ENCODE assay signal across 1 cellular context in genomic region chr17:30926516-30926915, GRCh38.
TF ChIP-seq lines count a peak whose summit lies in the region.

No MANE protein-coding gene starts in this region.

TF ChIP-seq in IMR-90, 13 proteins besides CTCF, POLR2A, EP300 and RAD21:
- no peak for TF ChIP-seq MXI1 (IDR thresholded peaks at IDR 0.05; ENCODE audit: borderline replicate concordance, low read depth, low read length)
- no peak for TF ChIP-seq CHD1 (IDR thresholded peaks at IDR 0.05; ENCODE audit: low read depth, low read length)
- TF ChIP-seq BHLHE40 (IDR thresholded peaks at IDR 0.05; ENCODE audit: low read depth, low read length) = no peak
- no peak for TF ChIP-seq MAFK (IDR thresholded peaks at IDR 0.05; ENCODE audit: low read depth, low read length)
- no peak for TF ChIP-seq USF2 (IDR thresholded peaks at IDR 0.05; ENCODE audit: low read depth, low read length)
- TF ChIP-seq MAZ (IDR thresholded peaks at IDR 0.05; ENCODE audit: borderline replicate concordance, low read depth, low read length) = no peak
- TF ChIP-seq NFE2L2 (IDR thresholded peaks at IDR 0.05; ENCODE audit: low read depth, low read length) = no peak
- TF ChIP-seq FOS (IDR thresholded peaks at IDR 0.05; ENCODE audit: low read depth, low read length) = no peak
- TF ChIP-seq CEBPB (IDR thresholded peaks at IDR 0.05; ENCODE audit: low read depth, low read length) = no peak
- no peak for TF ChIP-seq SMC3 (IDR thresholded peaks at IDR 0.05; ENCODE audit: low read depth, low read length)
- no peak for TF ChIP-seq ELK1 (IDR thresholded peaks at IDR 0.05; ENCODE audit: borderline replicate concordance, low read depth, low read length)
- TF ChIP-seq RFX5 (IDR thresholded peaks at IDR 0.05; ENCODE audit: low read depth, low read length) = no peak
- TF ChIP-seq RCOR1 (IDR thresholded peaks at IDR 0.05; ENCODE audit: insufficient replicate concordance, low read length) = no peak
TF ChIP-seq in IMR-90: peak in this region for 0.
